Comparison of ENCODE assay signal across 10 cellular contexts in genomic region chr3:14650193-14650592, GRCh38. TPM values are rescaled to one million over a fixed set of nuclear protein-coding genes. Genes with fewer than 3 reads are reported as not detected.
DNase-seq lines count a peak whose midpoint lies in the region; ATAC-seq and TF ChIP-seq lines count a peak whose summit lies in the region.
"Had no signal": no experiment of that assay in that cellular context is flagged by ENCODE, and none has a peak within 500 bp of the region (broad histone marks: within the 10 kb centered on the region; RNA-seq: fewer than 3 reads in every experiment).

No MANE protein-coding gene starts in this region.

- H3K9me3 ChIP-seq in OCI-LY3 (ENCODE audit: insufficient read depth, low read length) (no peaks in the 10 kb centered on the region), smooth muscle cell (replicated peaks; ENCODE audit: low read depth) (no peaks in the 10 kb centered on the region)

- peaks cover 26% of the 10 kb centered on the region for H3K79me2 ChIP-seq in OCI-LY3 (ENCODE audit: low read length)
- H3K79me2 ChIP-seq in smooth muscle cell (ENCODE audit: low read depth) = peaks cover 15% of the 10 kb centered on the region

- DNase-seq in activated CD4-positive, alpha-beta T cell treated with anti-CD3 and anti-CD28 coated beads, Interleukin-2, amount 10 ng/mL, durations not matched to agents 7 days and 5 days = no peak
- no peak for DNase-seq in activated CD4-positive, alpha-beta T cell treated with anti-CD3 and anti-CD28 coated beads for 4 hours
- DNase-seq in chondrocyte (ENCODE audit: low spot score) (no peak), smooth muscle cell (lab: John Stamatoyannopoulos, UW; ENCODE audit: unreplicated experiment) (no peak), kidney tubule cell (ENCODE audit: low spot score) (no peak)
- DNase-seq in stimulated activated naive CD4-positive, alpha-beta T cell treated with Interleukin-2 at 50 U/mL for 16 hours (lab: John Stamatoyannopoulos, UW) = no peak
- DNase-seq: central memory CD4-positive, alpha-beta T cell had no signal

- H3K27ac ChIP-seq in OCI-LY3 (ENCODE audit: low read length) = no peak overlapping the region
- no peak overlapping the region for H3K27ac ChIP-seq in smooth muscle cell (ENCODE audit: low read depth)

- 97% methylated on average over 4 of the region's 4 CpGs for WGBS in smooth muscle cell (ENCODE audit: low lambda C conversion rate)

- CTCF ChIA-PET in activated CD4-positive, alpha-beta T cell treated with anti-CD3 and anti-CD28 coated beads, Interleukin-2, amount 10 ng/mL, durations not matched to agents 7 days and 5 days (lab: Charles Lee) = interaction anchor here (1.1 to 1.2 kb wide), 2 partner anchors 18 to 20 kb away, joined by 3 to 4 read pairs; no protein-coding TSS in a partner anchor

- H3K4me3 Mint-ChIP-seq in activated CD4-positive, alpha-beta T cell treated with anti-CD3 and anti-CD28 coated beads, Interleukin-2, amount 10 ng/mL, durations not matched to agents 7 days and 5 days = peak overlapping the region; percentile 100
- peak overlapping the region; percentile 97 for H3K4me3 Mint-ChIP-seq in chondrocyte (ENCODE audit: unreplicated experiment)

- POLR2A ChIA-PET in activated CD4-positive, alpha-beta T cell treated with anti-CD3 and anti-CD28 coated beads, Interleukin-2, amount 10 ng/mL, durations not matched to agents 7 days and 5 days (lab: Charles Lee) = no interaction called here

- no peaks in the 10 kb centered on the region for H3K9me3 Mint-ChIP-seq in activated CD4-positive, alpha-beta T cell treated with anti-CD3 and anti-CD28 coated beads, Interleukin-2, amount 10 ng/mL, durations not matched to agents 7 days and 5 days
- no peaks in the 10 kb centered on the region for H3K9me3 Mint-ChIP-seq in chondrocyte (ENCODE audit: low read depth)

- peaks cover 7% of the 10 kb centered on the region for H3K36me3 Mint-ChIP-seq in activated CD4-positive, alpha-beta T cell treated with anti-CD3 and anti-CD28 coated beads, Interleukin-2, amount 10 ng/mL, durations not matched to agents 7 days and 5 days (ENCODE audit: low read depth)
- peaks cover 4% of the 10 kb centered on the region for H3K36me3 Mint-ChIP-seq in chondrocyte (ENCODE audit: low read depth)

- peaks cover 20% of the 10 kb centered on the region for H3K4me1 ChIP-seq in OCI-LY3 (ENCODE audit: low read length)
- H3K4me1 ChIP-seq in smooth muscle cell (ENCODE audit: low read depth) = peaks cover 18% of the 10 kb centered on the region

- peak overlapping the region; percentile 94 for H3K27ac Mint-ChIP-seq in activated CD4-positive, alpha-beta T cell treated with anti-CD3 and anti-CD28 coated beads, Interleukin-2, amount 10 ng/mL, durations not matched to agents 7 days and 5 days
- H3K27ac Mint-ChIP-seq in chondrocyte (ENCODE audit: unreplicated experiment) = no peak overlapping the region

- peaks cover 6% of the 10 kb centered on the region for H3K36me3 ChIP-seq in OCI-LY3 (replicated peaks; ENCODE audit: low read depth, low read length)
- peaks cover 4% of the 10 kb centered on the region for H3K36me3 ChIP-seq in smooth muscle cell (ENCODE audit: low read depth)

- H3K4me3 ChIP-seq in OCI-LY3 (ENCODE audit: low read length) = 0 out of 2 replicates have a peak overlapping the region, but pooled peaks have one; percentile 88
- peak overlapping the region; percentile 72 for H3K4me3 ChIP-seq in smooth muscle cell

- no peaks in the 10 kb centered on the region for H4K20me1 ChIP-seq in OCI-LY3 (ENCODE audit: insufficient read depth, low read length)
- H4K20me1 ChIP-seq in smooth muscle cell (ENCODE audit: low read depth) = no peaks in the 10 kb centered on the region

- H3K27me3 ChIP-seq in OCI-LY3 (ENCODE audit: low read depth, low read length) (0 out of 2 replicates have a peak, but pooled peaks cover 2% of the 10 kb centered on the region), smooth muscle cell (ENCODE audit: low read depth) (no peaks in the 10 kb centered on the region)

- H3F3A ChIP-seq in smooth muscle cell (ENCODE audit: low read depth) = no peaks in the 10 kb centered on the region

- H2AFZ ChIP-seq in OCI-LY3 (ENCODE audit: low read depth, low read length) (no peak overlapping the region), smooth muscle cell (ENCODE audit: low read depth) (no peak overlapping the region)

- peaks cover 44% of the 10 kb centered on the region for H3K4me1 Mint-ChIP-seq in activated CD4-positive, alpha-beta T cell treated with anti-CD3 and anti-CD28 coated beads, Interleukin-2, amount 10 ng/mL, durations not matched to agents 7 days and 5 days
- peaks cover 30% of the 10 kb centered on the region for H3K4me1 Mint-ChIP-seq in chondrocyte (ENCODE audit: low read depth)

- H3K4me2 ChIP-seq in OCI-LY3 (ENCODE audit: low read length) = peak overlapping the region; percentile 54; the same call in 1 of the 2 replicates
- peak overlapping the region; percentile 95 for H3K4me2 ChIP-seq in smooth muscle cell

- no peak for ATAC-seq in HG03571 (IDR thresholded peaks at IDR 0.05; ENCODE audit: unreplicated experiment)

- no peak for TF ChIP-seq CTCF in OCI-LY3 (IDR thresholded peaks at IDR 0.05; ENCODE audit: low read depth, low read length)
- TF ChIP-seq CTCF in chondrocyte (IDR thresholded peaks at IDR 0.05) = no peak
- TF ChIP-seq CTCF in smooth muscle cell (IDR thresholded peaks at IDR 0.05; ENCODE audit: borderline replicate concordance, insufficient read depth, poor library complexity, severe bottlenecking) = no peak

- H3K27me3 Mint-ChIP-seq in activated CD4-positive, alpha-beta T cell treated with anti-CD3 and anti-CD28 coated beads, Interleukin-2, amount 10 ng/mL, durations not matched to agents 7 days and 5 days = no peaks in the 10 kb centered on the region
- H3K27me3 Mint-ChIP-seq in chondrocyte (ENCODE audit: low read depth) = no peaks in the 10 kb centered on the region

- H3K9ac ChIP-seq in OCI-LY3 (ENCODE audit: low read length) (no peak overlapping the region), smooth muscle cell (ENCODE audit: low read depth) (no peak overlapping the region)

RNA-seq across cellular contexts. Expression of gene CCDC174, which starts 1.4 kb away (rescaled TPM):
- total RNA-seq in activated CD4-positive, alpha-beta T cell treated with anti-CD3 and anti-CD28 coated beads, Interleukin-2, amount 10 ng/mL, durations not matched to agents 7 days and 5 days = 10 to 100 TPM; 20.9 to 24.0 TPM
- total RNA-seq in chondrocyte (15.4 to 18.6 TPM (median 17.2 TPM) in 3 replicates), smooth muscle cell (9.7 and 12.0 TPM in 2 replicates)
- polyA plus RNA-seq in smooth muscle cell = 20.5 and 25.2 TPM in 2 replicates

RNA-seq across cellular contexts. Expression of gene C3orf20, which starts 24.7 kb away (rescaled TPM):
- under 1 TPM in 1 of 2 experiments, not detected in 1; 0.10 TPM for total RNA-seq in activated CD4-positive, alpha-beta T cell treated with anti-CD3 and anti-CD28 coated beads, Interleukin-2, amount 10 ng/mL, durations not matched to agents 7 days and 5 days
- total RNA-seq in chondrocyte (not detected in 3 replicates), smooth muscle cell (not detected in 2 replicates)
- polyA plus RNA-seq in smooth muscle cell = 0.07 TPM in 1 of 2 replicates, not detected in the other
- polyA plus RNA-seq: AG04450 had no signal
